In the genomic region with DNA sequence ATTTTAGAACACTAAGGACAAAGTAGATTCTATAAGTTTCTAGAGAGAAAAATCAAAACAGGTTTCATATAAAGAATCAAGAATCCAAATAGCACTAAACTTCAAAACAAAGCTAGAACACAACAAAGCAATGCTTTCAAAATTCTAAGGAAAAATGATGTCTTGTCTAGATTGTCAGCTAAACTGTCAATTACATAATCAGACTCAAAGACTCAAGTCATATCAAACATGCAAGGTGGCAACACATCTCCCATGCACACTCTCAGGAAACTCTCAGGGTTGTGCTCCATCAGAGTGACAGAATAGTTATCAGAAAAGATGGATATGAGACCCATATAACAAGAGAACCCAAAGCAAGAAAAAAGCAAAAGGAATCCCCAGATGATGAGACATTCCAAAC, we compare ENCODE assay signal across 1 cellular context.
TF ChIP-seq lines count a peak whose summit lies in the region.

No MANE protein-coding gene starts in this region.

TF ChIP-seq in HepG2, 621 proteins besides CTCF, POLR2A, EP300 and RAD21 (continued from another document):
- TF ChIP-seq DZIP1 (CRISPR knock-in tag; IDR thresholded peaks at IDR 0.05) (no peak), MLLT10 (CRISPR knock-in tag; IDR thresholded peaks at IDR 0.05) (no peak), ZNF230 (CRISPR knock-in tag; IDR thresholded peaks at IDR 0.05) (no peak), PRPF4 (IDR thresholded peaks at IDR 0.05; ENCODE audit: low read depth, low read length, poor library complexity, severe bottlenecking) (no peak), CBX5 (CRISPR knock-in tag; IDR thresholded peaks at IDR 0.05; ENCODE audit: borderline replicate concordance) (no peak), SMARCE1 (IDR thresholded peaks at IDR 0.05; ENCODE audit: borderline replicate concordance) (no peak), CBX2 (IDR thresholded peaks at IDR 0.05; ENCODE audit: low read depth, low read length) (no peak), CBX2 (CRISPR knock-in tag; IDR thresholded peaks at IDR 0.05; ENCODE audit: low read depth) (no peak)
- TF ChIP-seq, protein P1, sequence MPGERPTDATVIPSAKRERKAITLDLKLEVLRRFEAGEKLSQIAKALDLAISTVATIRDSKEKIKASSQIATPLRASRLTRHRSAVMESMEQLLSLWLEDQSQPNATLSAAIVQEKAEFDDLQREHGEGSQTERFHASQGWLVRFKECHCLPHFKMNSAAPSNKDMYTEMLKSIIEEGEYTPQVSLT (CRISPR knock-in tag; IDR thresholded peaks at IDR 0.05; ENCODE audit: borderline replicate concordance, low read depth): no peak
